In the genomic region with DNA sequence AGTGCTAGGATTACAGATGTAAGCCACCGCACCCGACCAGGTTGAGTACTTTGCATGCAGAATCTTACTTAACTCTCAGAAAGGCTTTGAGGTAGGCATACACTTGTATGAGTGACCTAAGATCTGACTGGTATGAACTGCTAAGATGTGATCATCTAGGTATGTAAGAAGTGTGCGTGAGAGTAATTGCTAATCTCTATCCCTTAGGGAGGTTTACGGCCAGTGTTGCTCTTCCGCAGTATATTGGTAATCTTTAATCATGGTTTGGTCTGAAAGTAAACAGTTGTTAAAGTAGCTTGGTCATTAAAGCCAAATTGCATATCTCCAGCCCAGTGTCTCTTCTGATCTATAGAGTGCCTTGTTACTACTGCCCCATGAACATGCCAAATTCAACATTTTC, we compare ENCODE assay signal across 20 cellular contexts.
"Had no signal": no experiment of that assay in that cellular context is flagged by ENCODE, and none has a peak within 500 bp of the region (broad histone marks: within the 10 kb centered on the region; RNA-seq: fewer than 3 reads in every experiment).

No MANE protein-coding gene starts in this region.

- H3K4me2 ChIP-seq: KMS-11 had no signal

- ATAC-seq: K562, Panc1, PC-3, SK-N-SH treated with all-trans-retinoic acid at 6 μM for 48 hours had no signal

- H3K27me3 Mint-ChIP-seq: IgD-negative memory B cell had no signal

- H3K9me3 Mint-ChIP-seq: IgD-negative memory B cell had no signal

- H3K4me3 ChIP-seq: K562 had no signal

- H3K27ac Mint-ChIP-seq: IgD-negative memory B cell had no signal

- H3K27ac ChIP-seq: HL-60, KMS-11 had no signal

- DNase-seq: Kasumi-1; MM.1S; NCI-H1092 treated with DMSO at 0.1 percent for 48 hours; NCI-H1436; NCI-H187; NCI-H2029; NCI-H2081 treated with DMSO at 0.1 percent for 48 hours; NCI-H2171 treated with DMSO at 0.1 percent for 48 hours; NCI-H524 treated with DMSO at 0.1 percent for 48 hours; NCI-H69; NCI-H774; NK-92 treated with Interleukin-12 subunit alpha and Interleukin-12 subunit beta, amount 100 ng/mL, for 24 hours; PC-3; SHP77 had no signal

- H3K4me3 Mint-ChIP-seq: IgD-negative memory B cell had no signal

- H3K9ac ChIP-seq: KMS-11 had no signal
